Comparison of ENCODE assay signal across 27 cellular contexts in genomic region chr10:132242103-132242840, GRCh38.
"Had no signal": no experiment of that assay in that cellular context is flagged by ENCODE, and none has a peak within 500 bp of the region (broad histone marks: within the 10 kb centered on the region; RNA-seq: fewer than 3 reads in every experiment).

No MANE protein-coding gene starts in this region.

- H3K27me3 ChIP-seq: heart right ventricle, hepatocyte, left lung, pancreas, right lobe of liver, tibial nerve, uterus had no signal

- H3K4me3 Mint-ChIP-seq: naive thymus-derived CD8-positive, alpha-beta T cell; nephron; stimulated activated memory B cell treated with anti-CD40 and anti-IgM and Interleukin-4, amounts not matched to agents 10 μg/mL and 1 μg/mL and 100 μg/mL, for 72 hours; stimulated activated naive CD8-positive, alpha-beta T cell treated with anti-CD3 and anti-CD28 coated beads, Interleukin-15, amount 100 ng/mL, for 72 hours; type B pancreatic cell had no signal

- H3K4me3 ChIP-seq: heart right ventricle, hepatocyte, left lung, lower lobe of right lung, pancreas, psoas muscle, right lobe of liver, smooth muscle cell, tibial nerve, uterus had no signal

- H3K4me1 Mint-ChIP-seq: stimulated activated memory B cell treated with anti-CD40 and anti-IgM and Interleukin-4, amounts not matched to agents 10 μg/mL and 1 μg/mL and 100 μg/mL, for 72 hours; stimulated activated naive CD8-positive, alpha-beta T cell treated with anti-CD3 and anti-CD28 coated beads, Interleukin-15, amount 100 ng/mL, for 72 hours had no signal

- DNase-seq: heart right ventricle; kidney glomerular epithelial cell; left cardiac atrium; left lung; lower lobe of right lung; mammary epithelial cell; mesenchymal stem cell; naive thymus-derived CD8-positive, alpha-beta T cell; nucleus accumbens; posterior cingulate gyrus; psoas muscle; right lobe of liver; stimulated activated CD4-positive, alpha-beta T cell treated with anti-CD3 and anti-CD28 coated beads, Interleukin-1b, Interleukin-23, amount 100 ng/mL, for 48 hours; stimulated activated CD4-positive, alpha-beta T cell treated with anti-CD3 and anti-CD28 coated beads, Interleukin-2, amount 100 ng/mL, for 48 hours; stimulated activated CD4-positive, alpha-beta T cell treated with anti-CD3 and anti-CD28 coated beads, Interleukin-4, amount 100 ng/mL, for 4 hours; stimulated activated CD8-positive, alpha-beta memory T cell treated with anti-CD3 and anti-CD28 coated beads, Interleukin-4, amount 100 ng/mL, for 48 hours; stimulated activated naive CD4-positive, alpha-beta T cell treated with Interleukin-2 at 50 U/mL for 16 hours; stimulated activated naive CD8-positive, alpha-beta T cell treated with anti-CD3 and anti-CD28 coated beads, Interleukin-15, amount 100 ng/mL, for 72 hours; substantia nigra; uterus had no signal

- H3K9me3 ChIP-seq: heart right ventricle, left lung, lower lobe of right lung, pancreas, psoas muscle, right lobe of liver, tibial nerve, uterus had no signal

- ATAC-seq: heart right ventricle; left cardiac atrium; left lung; lower lobe of right lung; naive thymus-derived CD8-positive, alpha-beta T cell; pancreas; psoas muscle; right lobe of liver; stimulated activated naive CD8-positive, alpha-beta T cell treated with anti-CD3 and anti-CD28 coated beads, Interleukin-15, amount 100 ng/mL, for 72 hours had no signal

- H3K9me3 Mint-ChIP-seq: naive thymus-derived CD8-positive, alpha-beta T cell; nephron; stimulated activated memory B cell treated with anti-CD40 and anti-IgM and Interleukin-4, amounts not matched to agents 10 μg/mL and 1 μg/mL and 100 μg/mL, for 72 hours; stimulated activated naive CD8-positive, alpha-beta T cell treated with anti-CD3 and anti-CD28 coated beads, Interleukin-15, amount 100 ng/mL, for 72 hours; type B pancreatic cell had no signal

- H3K4me1 ChIP-seq: left lung, lower lobe of right lung, pancreas, psoas muscle, right lobe of liver, tibial nerve, uterus had no signal

- H3K36me3 Mint-ChIP-seq: naive thymus-derived CD8-positive, alpha-beta T cell; stimulated activated memory B cell treated with anti-CD40 and anti-IgM and Interleukin-4, amounts not matched to agents 10 μg/mL and 1 μg/mL and 100 μg/mL, for 72 hours; type B pancreatic cell had no signal

- H3K27ac Mint-ChIP-seq: naive thymus-derived CD8-positive, alpha-beta T cell; stimulated activated memory B cell treated with anti-CD40 and anti-IgM and Interleukin-4, amounts not matched to agents 10 μg/mL and 1 μg/mL and 100 μg/mL, for 72 hours; stimulated activated naive CD8-positive, alpha-beta T cell treated with anti-CD3 and anti-CD28 coated beads, Interleukin-15, amount 100 ng/mL, for 72 hours; type B pancreatic cell had no signal

- H3K27ac ChIP-seq: heart right ventricle, hepatocyte, left lung, lower lobe of right lung, pancreas, psoas muscle, right lobe of liver, tibial nerve, uterus had no signal

- H3K27me3 Mint-ChIP-seq: naive thymus-derived CD8-positive, alpha-beta T cell; stimulated activated naive CD8-positive, alpha-beta T cell treated with anti-CD3 and anti-CD28 coated beads, Interleukin-15, amount 100 ng/mL, for 72 hours had no signal
